1 cellular context compared by ENCODE assay signal in genomic region chr22:43078522-43078921, GRCh38.
TF ChIP-seq lines count a peak whose summit lies in the region.

No MANE protein-coding gene starts in this region.

TF ChIP-seq in HepG2, 621 proteins besides CTCF, POLR2A, EP300 and RAD21 (continued from another document):
- TF ChIP-seq ZNF687 (CRISPR knock-in tag; IDR thresholded peaks at IDR 0.05) = no peak
- TF ChIP-seq ZNF598 (CRISPR knock-in tag; IDR thresholded peaks at IDR 0.05; ENCODE audit: borderline replicate concordance) = no peak
- no peak for TF ChIP-seq ZNF552 (CRISPR knock-in tag; IDR thresholded peaks at IDR 0.05; ENCODE audit: borderline replicate concordance)
- TF ChIP-seq ZFP41 (CRISPR knock-in tag; IDR thresholded peaks at IDR 0.05; ENCODE audit: borderline replicate concordance) = no peak
- no peak for TF ChIP-seq PRDM4 (CRISPR knock-in tag; IDR thresholded peaks at IDR 0.05; ENCODE audit: borderline replicate concordance)
- TF ChIP-seq FOXP4 (CRISPR knock-in tag; IDR thresholded peaks at IDR 0.05) = peak; percentile 84
- no peak for TF ChIP-seq RNF2 (conservative IDR thresholded peaks at IDR 0.05; ENCODE audit: low read depth)
- TF ChIP-seq ZFP37 (CRISPR knock-in tag; IDR thresholded peaks at IDR 0.05; ENCODE audit: borderline replicate concordance) = no peak
- TF ChIP-seq ZBTB34 (CRISPR knock-in tag; IDR thresholded peaks at IDR 0.05) = no peak
- TF ChIP-seq THAP8 (CRISPR knock-in tag; IDR thresholded peaks at IDR 0.05; ENCODE audit: borderline replicate concordance) = no peak
- TF ChIP-seq ZSCAN25 (CRISPR knock-in tag; IDR thresholded peaks at IDR 0.05) = no peak
- TF ChIP-seq ZBTB42 (CRISPR knock-in tag; IDR thresholded peaks at IDR 0.05) = no peak
- no peak for TF ChIP-seq ZMAT5 (CRISPR knock-in tag; IDR thresholded peaks at IDR 0.05; ENCODE audit: borderline replicate concordance, low read depth)
TF ChIP-seq in HepG2: peak in this region for 61.
